10 cellular contexts compared by ENCODE assay signal in the genomic region with DNA sequence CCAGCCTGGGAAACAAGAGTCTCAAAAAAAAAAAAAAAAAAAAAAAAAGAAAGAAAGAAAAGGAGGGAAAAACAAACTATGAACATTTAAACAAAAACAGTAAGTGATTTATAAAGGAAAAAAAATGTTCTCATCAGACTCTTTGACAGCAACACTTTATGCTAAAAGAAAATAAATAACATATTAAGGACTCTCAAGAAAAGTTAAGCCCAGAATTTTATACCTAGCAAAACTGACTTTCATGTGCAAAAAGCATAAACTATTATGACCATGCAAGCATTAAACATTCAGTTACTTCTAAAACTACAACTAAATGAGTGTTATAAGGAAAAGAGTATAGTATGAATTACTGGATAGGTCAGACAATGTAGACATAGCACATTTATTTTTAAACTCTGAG.
"Had no signal": no experiment of that assay in that cellular context is flagged by ENCODE, and none has a peak within 500 bp of the region (broad histone marks: within the 10 kb centered on the region; RNA-seq: fewer than 3 reads in every experiment).

No MANE protein-coding gene starts in this region.

- H2AFZ ChIP-seq: GM23338 had no signal

- H3K4me3 ChIP-seq: GM23338 had no signal

- ATAC-seq: GM23338 had no signal

- H3K27ac ChIP-seq: HL-60, KMS-11 had no signal

- FAIRE-seq: H1, H54 had no signal

- H3K9ac ChIP-seq: KMS-11 had no signal

- DNase-seq: H9, HCEC 1CT, IMR-90, Karpas-422, KBM-7 had no signal

- H3K4me2 ChIP-seq: GM23338, KMS-11 had no signal
